Comparison of ENCODE assay signal across 8 cellular contexts in the genomic region with DNA sequence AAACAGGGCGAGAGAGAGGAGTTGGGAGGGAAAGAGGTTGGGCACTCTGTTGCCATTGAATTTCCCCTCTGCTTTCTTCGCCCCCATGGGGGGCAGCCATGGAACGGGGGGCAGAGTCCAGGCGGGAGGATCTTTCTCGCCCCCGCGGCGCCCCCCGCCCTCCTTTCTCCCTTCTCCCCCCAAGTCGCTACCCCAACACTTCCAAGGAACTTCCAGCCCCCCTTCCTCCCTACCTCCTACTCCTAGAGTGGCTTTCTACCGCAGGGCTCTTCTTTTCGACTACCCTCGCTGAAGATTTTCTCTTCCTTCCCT. TPM values are rescaled to one million over a fixed set of nuclear protein-coding genes. Genes with fewer than 3 reads are reported as not detected.
DNase-seq lines count a peak whose midpoint lies in the region; ATAC-seq and TF ChIP-seq lines count a peak whose summit lies in the region.

No MANE protein-coding gene starts in this region.

- H3K9me3 ChIP-seq in colonic mucosa = no peaks in the 10 kb centered on the region

- peak overlapping the region; percentile 94 to 99 (median 96) for H3K4me3 Mint-ChIP-seq in naive thymus-derived CD8-positive, alpha-beta T cell

- ATAC-seq in naive thymus-derived CD8-positive, alpha-beta T cell = no peak
- ATAC-seq in HG03432 (IDR thresholded peaks at IDR 0.05; ENCODE audit: unreplicated experiment) = no peak
- no peak for ATAC-seq in HG03095 (IDR thresholded peaks at IDR 0.05; ENCODE audit: unreplicated experiment)

- POLR2A ChIA-PET in naive thymus-derived CD8-positive, alpha-beta T cell (lab: Charles Lee) = interaction anchor here (0.6 to 1.6 kb wide), 10 partner anchors 12 to 382 kb away, joined by 3 to 6 read pairs (median 4); no protein-coding TSS in a partner anchor
- POLR2A ChIA-PET in GM10248 (lab: Yijun Ruan, JAX) = no interaction called here

- H3K36me3 Mint-ChIP-seq in naive thymus-derived CD8-positive, alpha-beta T cell = peaks cover 2 to 12% (median 5%) of the 10 kb centered on the region in 3 donors

- CTCF ChIA-PET in GM10248 (lab: Yijun Ruan, JAX) = interaction anchor here (2.6 kb wide), 1 partner anchor 128 kb away, joined by 13 read pairs; no protein-coding TSS in a partner anchor

- H3K4me3 ChIP-seq in AG10803 (ENCODE audit: low read length) (peak overlapping the region; percentile 80), colonic mucosa (peak overlapping the region; percentile 50)
- peak overlapping the region; percentile 73 for H3K4me3 ChIP-seq in Jurkat, Clone E6-1 (ENCODE audit: low read length)

- H3K9me3 Mint-ChIP-seq in naive thymus-derived CD8-positive, alpha-beta T cell = peaks cover 0 to 6% (median 0%) of the 10 kb centered on the region in 9 donors

- TF ChIP-seq CTCF in AG10803 (conservative IDR thresholded peaks at IDR 0.05; ENCODE audit: low read length) = no peak
- no peak for TF ChIP-seq CTCF in colonic mucosa (IDR thresholded peaks at IDR 0.05)
- no peak for TF ChIP-seq CTCF in GM10248 (IDR thresholded peaks at IDR 0.05; ENCODE audit: control extremely low read depth, extremely low read depth, low read depth, missing control alignments)

- no peaks in the 10 kb centered on the region for H3K4me1 ChIP-seq in colonic mucosa

- H3K27me3 ChIP-seq in colonic mucosa = no peaks in the 10 kb centered on the region

- no peaks in the 10 kb centered on the region for H3K36me3 ChIP-seq in colonic mucosa

- peak overlapping the region; percentile 79 to 96 for H3K9ac ChIP-seq in colonic mucosa (ENCODE audit: low read depth in 2 of 2, low read length in 2 of 2)

- intact Hi-C loops in colonic mucosa (cut with DNase I) = no loop called here

- peak overlapping the region; percentile 95 to 99 (median 98) for H3K27ac Mint-ChIP-seq in naive thymus-derived CD8-positive, alpha-beta T cell

- DNase-seq in AG10803 (ENCODE audit: low read depth) (no peak), colonic mucosa (no peak), GM10248 (ENCODE audit: extremely low spot score) (no peak), SKM-1 (lab: John Stamatoyannopoulos, UW; ENCODE audit: unreplicated experiment) (no peak)
- DNase-seq in Jurkat, Clone E6-1 (ENCODE audit: low read depth, low spot score) = no peak
- no peak for DNase-seq in naive thymus-derived CD8-positive, alpha-beta T cell

- H3K27ac ChIP-seq in colonic mucosa = peak overlapping the region; percentile 96

- H3K27me3 Mint-ChIP-seq in naive thymus-derived CD8-positive, alpha-beta T cell = peaks cover 0 to 6% (median 0%) of the 10 kb centered on the region in 5 donors

- H3K4me1 Mint-ChIP-seq in naive thymus-derived CD8-positive, alpha-beta T cell = peaks cover 9 to 30% (median 23%) of the 10 kb centered on the region in 4 donors

RNA-seq across cellular contexts. Expression of a gene that starts 0.6 kb away (rescaled TPM):
- polyA plus RNA-seq in Jurkat, Clone E6-1 (2012; ENCODE audit: insufficient read depth, insufficient read length) = 100 TPM
- total RNA-seq in colonic mucosa = 10 to 100 TPM; 56.7 to 84.8 TPM
- 100 to 1,000 TPM; 131 to 146 TPM for total RNA-seq in naive thymus-derived CD8-positive, alpha-beta T cell
- polyA plus RNA-seq in naive thymus-derived CD8-positive, alpha-beta T cell = 10 to 100 TPM; 58.2 to 67.7 (median 64.0) TPM
